ENCODE assay signal across 23 cellular contexts in the genomic region with DNA sequence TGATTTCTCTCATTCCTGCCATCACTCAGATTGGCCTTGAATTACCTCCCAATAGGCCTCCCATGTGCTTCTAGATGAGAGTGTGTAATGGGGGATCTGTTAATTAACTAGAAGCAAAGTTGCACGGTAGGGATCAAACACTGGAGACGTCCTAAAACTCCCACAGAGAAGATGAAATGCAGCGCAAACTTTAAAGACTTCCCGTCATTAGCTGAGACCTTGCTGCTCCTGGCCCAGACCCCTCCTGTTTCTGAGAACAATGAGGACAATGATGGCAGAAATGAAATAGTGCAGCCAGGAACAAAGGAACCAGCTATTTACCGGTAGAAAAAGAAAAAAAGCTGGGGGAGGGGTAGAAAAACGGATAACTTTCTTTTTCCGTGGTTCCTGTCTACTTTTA.
A peak's percentile ranks its signal among the peaks of the same experiment; 100 is the strongest.
DNase-seq lines count a peak whose midpoint lies in the region; FAIRE-seq and TF ChIP-seq lines count a peak whose summit lies in the region.
"Had no signal": no experiment of that assay in that cellular context is flagged by ENCODE, and none has a peak within 500 bp of the region (broad histone marks: within the 10 kb centered on the region; RNA-seq: fewer than 3 reads in every experiment).

No MANE protein-coding gene starts in this region.

- no peak overlapping the region for H3K4me3 ChIP-seq in H1 (ENCODE audit: extremely low read depth in 1 of 4, insufficient read depth in 2 of 4, low read depth in 3 of 4, low read length in 4 of 4)
- H3K4me3 ChIP-seq in smooth muscle cell = no peak overlapping the region
- H3K4me3 ChIP-seq: body of pancreas, SK-N-MC had no signal

- H3K23ac ChIP-seq in H1 (ENCODE audit: insufficient read length) = no peak overlapping the region

- POLR2A ChIA-PET in H1 (lab: Charles Lee; ENCODE audit: partially characterized antibody) = no interaction called here
- POLR2A ChIA-PET in activated CD4-positive, alpha-beta memory T cell treated with anti-CD3 and anti-CD28 coated beads for 36 hours (lab: Charles Lee) = no interaction called here

- CTCF ChIA-PET in H1 (lab: Charles Lee; ENCODE audit: partially characterized antibody) = no interaction called here
- CTCF ChIA-PET in activated CD4-positive, alpha-beta memory T cell treated with anti-CD3 and anti-CD28 coated beads for 36 hours (lab: Charles Lee) = no interaction called here

- H4K8ac ChIP-seq in H1 (ENCODE audit: extremely low read depth, insufficient read depth, low read length) = no peak overlapping the region

- H3K4me1 ChIP-seq in H1 (replicated peaks in 1 of 4; ENCODE audit: control insufficient read depth in 3 of 4, insufficient read depth in 4 of 4, low read length in 3 of 4) (peaks cover 0 to 8% (median 4%) of the 10 kb centered on the region in 4 experiments; a peak in 3 of 7 replicates), smooth muscle cell (ENCODE audit: low read depth) (peaks cover 28% of the 10 kb centered on the region)
- H3K4me1 ChIP-seq: body of pancreas had no signal

- no peaks in the 10 kb centered on the region for H3F3A ChIP-seq in smooth muscle cell (ENCODE audit: low read depth)

- no peak overlapping the region for H3K18ac ChIP-seq in H1 (ENCODE audit: extremely low read depth, low read length)

- peak overlapping the region; percentile 6 to 26; a peak in 3 of 4 replicates for H3K4me2 ChIP-seq in H1 (ENCODE audit: insufficient read depth in 1 of 2, low read depth in 2 of 2, low read length in 2 of 2)
- peak overlapping the region; percentile 34 for H3K4me2 ChIP-seq in smooth muscle cell

- WGBS in H1 (ENCODE audit: extremely low coverage in 1 of 2, insufficient coverage in 1 of 2, insufficient read length in 1 of 2, insufficient replicate concordance in 2 of 2, low coverage in 1 of 2, low lambda C conversion rate in 2 of 2, missing lambda C conversion rate in 1 of 2), 2 experiments = 20% methylated on average over 7 of the region's 7 CpGs; no CpG with 5 or more reads in 1 of the 2 experiments
- WGBS in smooth muscle cell (ENCODE audit: low lambda C conversion rate) = 27% methylated on average over 7 of the region's 7 CpGs

- H3K27me3 ChIP-seq in H1 (replicated peaks in 1 of 4; ENCODE audit: control insufficient read depth in 3 of 4, extremely low read depth in 1 of 4, insufficient read depth in 3 of 4, low read length in 3 of 4) (no peaks in the 10 kb centered on the region), smooth muscle cell (ENCODE audit: low read depth) (no peaks in the 10 kb centered on the region)
- H3K27me3 ChIP-seq: body of pancreas had no signal

- H2BK15ac ChIP-seq in H1 (ENCODE audit: low read length) = no peak overlapping the region

- H3K23me2 ChIP-seq in H1 (ENCODE audit: low read depth, low read length) = no peaks in the 10 kb centered on the region; the same call in 1 of the 2 replicates

- no peaks in the 10 kb centered on the region for H3K27me3 Mint-ChIP-seq in activated CD4-positive, alpha-beta memory T cell treated with anti-CD3 and anti-CD28 coated beads for 36 hours
- H3K27me3 Mint-ChIP-seq: activated naive CD8-positive, alpha-beta T cell treated with anti-CD3 and anti-CD28 coated beads, Interleukin-2, amount 10 ng/mL, durations not matched to agents 7 days and 5 days; CD4-positive, alpha-beta T cell had no signal

- DNase-seq in NCI-H2227 treated with DMSO at 0.1 percent for 48 hours (lab: John Stamatoyannopoulos, UW) (peak; percentile 39), H1 (ENCODE audit: low read depth in 1 of 2, low spot score in 2 of 2) (no peak), medulla oblongata (ENCODE audit: extremely low spot score) (peak; percentile 6), smooth muscle cell (lab: John Stamatoyannopoulos, UW; ENCODE audit: unreplicated experiment) (no peak), EL (no peak), COLO829 (ENCODE audit: low spot score) (no peak)
- DNase-seq in activated CD4-positive, alpha-beta memory T cell treated with anti-CD3 and anti-CD28 coated beads for 36 hours = no peak
- DNase-seq: activated CD4-positive, alpha-beta T cell treated with anti-CD3 and anti-CD28 coated beads, Interleukin-2, amount 50 U/mL, for 4 hours; activated effector memory CD4-positive, alpha-beta T cell treated with Interleukin-2 at 50 U/mL for 16 hours; activated naive CD8-positive, alpha-beta T cell treated with anti-CD3 and anti-CD28 coated beads, Interleukin-2, amount 10 ng/mL, durations not matched to agents 7 days and 5 days; body of pancreas; CD4-positive, alpha-beta T cell; DMS153; immature natural killer cell; NCI-H187 treated with DMSO at 0.1 percent for 48 hours; NCI-H446; occipital lobe; stimulated activated CD4-positive, alpha-beta T cell treated with anti-CD3 and anti-CD28 coated beads, Interleukin-4, amount 100 ng/mL, for 4 hours; stimulated activated naive CD8-positive, alpha-beta T cell treated with anti-CD3 and anti-CD28 coated beads, Interleukin-15, Interleukin-2, amounts not matched to agents 100 U/mL and 50 U/mL, for 24 hours; WERI-Rb-1 had no signal

- H3K56ac ChIP-seq in H1 (replicated peaks; ENCODE audit: insufficient read length, low read depth, low read length) = no peak overlapping the region

- H3K4me1 Mint-ChIP-seq in activated CD4-positive, alpha-beta memory T cell treated with anti-CD3 and anti-CD28 coated beads for 36 hours (ENCODE audit: low read depth) = no peaks in the 10 kb centered on the region
- H3K4me1 Mint-ChIP-seq: activated naive CD8-positive, alpha-beta T cell treated with anti-CD3 and anti-CD28 coated beads, Interleukin-2, amount 10 ng/mL, durations not matched to agents 7 days and 5 days; immature natural killer cell had no signal

- no peak overlapping the region for H3K4me3 Mint-ChIP-seq in activated CD4-positive, alpha-beta memory T cell treated with anti-CD3 and anti-CD28 coated beads for 36 hours
- H3K4me3 Mint-ChIP-seq: activated naive CD8-positive, alpha-beta T cell treated with anti-CD3 and anti-CD28 coated beads, Interleukin-2, amount 10 ng/mL, durations not matched to agents 7 days and 5 days; CD4-positive, alpha-beta T cell; immature natural killer cell had no signal

- H3K27ac ChIP-seq in H1 (ENCODE audit: low read depth, low read length) (no peak overlapping the region), smooth muscle cell (ENCODE audit: low read depth) (no peak overlapping the region)
- H3K27ac ChIP-seq: body of pancreas, RWPE1, SK-N-MC, WERI-Rb-1 had no signal

- peak; percentile 62 for FAIRE-seq in H1 (lab: Jason Lieb, UNC)
- FAIRE-seq: HTR-8/SVneo had no signal

- TF ChIP-seq CTCF in H1 (IDR thresholded peaks at IDR 0.05; ENCODE audit: control extremely low read depth in 1 of 3, insufficient read depth in 1 of 3, low read depth in 1 of 3, low read length in 3 of 3) (no peak), smooth muscle cell (IDR thresholded peaks at IDR 0.05; ENCODE audit: borderline replicate concordance, insufficient read depth, poor library complexity, severe bottlenecking) (no peak)

- H2BK5ac ChIP-seq in H1 (ENCODE audit: low read depth, low read length) = no peak overlapping the region

- H3K27ac Mint-ChIP-seq in activated CD4-positive, alpha-beta memory T cell treated with anti-CD3 and anti-CD28 coated beads for 36 hours = no peak overlapping the region
- H3K27ac Mint-ChIP-seq: activated naive CD8-positive, alpha-beta T cell treated with anti-CD3 and anti-CD28 coated beads, Interleukin-2, amount 10 ng/mL, durations not matched to agents 7 days and 5 days; CD4-positive, alpha-beta T cell; immature natural killer cell had no signal

- H3K36me3 ChIP-seq in H1 (ENCODE audit: control insufficient read depth in 2 of 4, insufficient read depth in 4 of 4, low read length in 3 of 4) (no peaks in the 10 kb centered on the region), smooth muscle cell (ENCODE audit: low read depth) (no peaks in the 10 kb centered on the region)
- H3K36me3 ChIP-seq: WERI-Rb-1 had no signal

- peak in 1 of 2 experiments; percentile 5; a peak in 1 of 3 replicates for TF ChIP-seq EP300 in H1 (IDR thresholded peaks at IDR 0.05; ENCODE audit: borderline replicate concordance in 1 of 2, low read depth in 2 of 2, low read length in 2 of 2)

- H2AFZ ChIP-seq in H1 (ENCODE audit: low read length) (no peak overlapping the region), smooth muscle cell (ENCODE audit: low read depth) (peak overlapping the region; percentile 35)

- H2AK5ac ChIP-seq in H1 (ENCODE audit: low read depth, low read length) = no peak overlapping the region

- no peak for TF ChIP-seq POLR2A in H1 (IDR thresholded peaks at IDR 0.05; ENCODE audit: control extremely low read depth in 1 of 2, low read depth in 2 of 2, low read length in 2 of 2)

- TF ChIP-seq RAD21 in H1 (IDR thresholded peaks at IDR 0.05 in 1 of 2, conservative IDR thresholded peaks at IDR 0.05 in 1 of 2; ENCODE audit: low read depth in 2 of 2, low read length in 2 of 2) = no peak

- no peaks in the 10 kb centered on the region for H3K9me3 ChIP-seq in H1 (ENCODE audit: insufficient read depth in 2 of 2, low read depth in 1 of 2, low read length in 1 of 2)
- no peaks in the 10 kb centered on the region for H3K9me3 ChIP-seq in smooth muscle cell (replicated peaks; ENCODE audit: low read depth)
- H3K9me3 ChIP-seq: body of pancreas had no signal

- H3K4ac ChIP-seq in H1 (replicated peaks; ENCODE audit: insufficient read length, low read depth, low read length) = no peak overlapping the region

- intact Hi-C loops in activated CD4-positive, alpha-beta memory T cell treated with anti-CD3 and anti-CD28 coated beads for 36 hours (cut with micrococcal nuclease) = no loop called here

- no peak overlapping the region for H3K14ac ChIP-seq in H1 (ENCODE audit: insufficient read length)

- no peak overlapping the region for H4K5ac ChIP-seq in H1 (ENCODE audit: insufficient read length, low read depth, low read length)

- no peaks in the 10 kb centered on the region for H3K79me1 ChIP-seq in H1 (ENCODE audit: low read depth, low read length)

- H3K9me3 Mint-ChIP-seq in activated CD4-positive, alpha-beta memory T cell treated with anti-CD3 and anti-CD28 coated beads for 36 hours = peaks cover 2% of the 10 kb centered on the region

- H3K79me2 ChIP-seq in H1 (ENCODE audit: control insufficient read depth in 1 of 2, insufficient read depth in 2 of 2, low read length in 2 of 2) (no peaks in the 10 kb centered on the region), smooth muscle cell (ENCODE audit: low read depth) (peaks cover 3% of the 10 kb centered on the region)

- H2BK120ac ChIP-seq in H1 (replicated peaks; ENCODE audit: low read depth, low read length) = no peak overlapping the region

- H2BK20ac ChIP-seq in H1 (ENCODE audit: low read length) = no peak overlapping the region

- H4K91ac ChIP-seq in H1 (replicated peaks; ENCODE audit: insufficient read length, low read length) = no peak overlapping the region

- no peak overlapping the region for H2BK12ac ChIP-seq in H1 (ENCODE audit: low read depth, low read length)

- H4K20me1 ChIP-seq in H1 (replicated peaks in 1 of 2; ENCODE audit: control insufficient read depth in 1 of 2, insufficient read depth in 2 of 2, low read length in 2 of 2) (no peaks in the 10 kb centered on the region), smooth muscle cell (ENCODE audit: low read depth) (no peaks in the 10 kb centered on the region)

- no peak overlapping the region for H3K9ac ChIP-seq in H1 (replicated peaks in 1 of 4; ENCODE audit: extremely low read depth in 1 of 4, low read depth in 3 of 4, low read length in 3 of 4)
- no peak overlapping the region for H3K9ac ChIP-seq in smooth muscle cell (ENCODE audit: low read depth)

- H3K36me3 Mint-ChIP-seq in activated CD4-positive, alpha-beta memory T cell treated with anti-CD3 and anti-CD28 coated beads for 36 hours = no peaks in the 10 kb centered on the region
- H3K36me3 Mint-ChIP-seq: activated naive CD8-positive, alpha-beta T cell treated with anti-CD3 and anti-CD28 coated beads, Interleukin-2, amount 10 ng/mL, durations not matched to agents 7 days and 5 days; immature natural killer cell had no signal

Comparison
In these comparisons a context has a peak if more than half of its experiments do, and no peak if none do; other contexts are left out.
1. DNase-seq: peak in NCI-H2227 treated with DMSO at 0.1 percent for 48 hours (single experiment) and medulla oblongata (single experiment); none in H1 (0 of 2), smooth muscle cell (single experiment), EL (single experiment), COLO829 (single experiment) and activated CD4-positive, alpha-beta memory T cell treated with anti-CD3 and anti-CD28 coated beads for 36 hours (single experiment).